ENCODE assay signal across 1 cellular context in genomic region chr19:3471954-3472655, GRCh38.
TF ChIP-seq lines count a peak whose summit lies in the region.

No MANE protein-coding gene starts in this region.

TF ChIP-seq in HEK293, 187 proteins besides CTCF, POLR2A, EP300 and RAD21 (continued from another document and continues in another):
- TF ChIP-seq PRDM4 (tag by site-specific recombination; IDR thresholded peaks at IDR 0.05) (no peak), ZNF549 (tag by site-specific recombination; IDR thresholded peaks at IDR 0.05) (no peak), ZNF24 (tag by site-specific recombination; IDR thresholded peaks at IDR 0.05) (no peak), ZNF544 (tag by site-specific recombination; IDR thresholded peaks at IDR 0.05) (no peak), ZNF529 (tag by site-specific recombination; IDR thresholded peaks at IDR 0.05; ENCODE audit: insufficient replicate concordance) (no peak), KLF7 (tag by site-specific recombination; IDR thresholded peaks at IDR 0.05; ENCODE audit: borderline replicate concordance) (no peak), ZNF768 (tag by site-specific recombination; IDR thresholded peaks at IDR 0.05) (no peak), ZNF398 (tag by site-specific recombination; IDR thresholded peaks at IDR 0.05) (peak; percentile 6; the same call in 1 of the 2 replicates), ZNF280D (tag by site-specific recombination; IDR thresholded peaks at IDR 0.05) (no peak), SP3 (tag by site-specific recombination; IDR thresholded peaks at IDR 0.05) (no peak), INSM2 (tag by site-specific recombination; IDR thresholded peaks at IDR 0.05) (no peak), EGR2 (tag by site-specific recombination; IDR thresholded peaks at IDR 0.05; ENCODE audit: low read depth) (peak; percentile 32; the same call in 1 of the 2 replicates), ZNF560 (tag by site-specific recombination; IDR thresholded peaks at IDR 0.05; ENCODE audit: borderline replicate concordance) (no peak), ZNF530 (tag by site-specific recombination; IDR thresholded peaks at IDR 0.05; ENCODE audit: low read depth) (no peak), ZNF311 (tag by site-specific recombination; IDR thresholded peaks at IDR 0.05; ENCODE audit: borderline replicate concordance) (no peak), ZNF26 (tag by site-specific recombination; IDR thresholded peaks at IDR 0.05) (no peak), ZNF146 (tag by site-specific recombination; IDR thresholded peaks at IDR 0.05) (no peak), GLI4 (tag by site-specific recombination; IDR thresholded peaks at IDR 0.05) (no peak), ZNF518A (tag by site-specific recombination; conservative IDR thresholded peaks at IDR 0.05; ENCODE audit: low read depth) (no peak), PBX3 (CRISPR knock-in tag; IDR thresholded peaks at IDR 0.05) (no peak), ZNF16 (tag by site-specific recombination; IDR thresholded peaks at IDR 0.05; ENCODE audit: low read depth) (no peak), ZNF132 (tag by site-specific recombination; IDR thresholded peaks at IDR 0.05; ENCODE audit: borderline replicate concordance) (no peak), ZNF621 (tag by site-specific recombination; IDR thresholded peaks at IDR 0.05) (no peak), ZNF274 (IDR thresholded peaks at IDR 0.05; ENCODE audit: low read length) (no peak), ZNF274 (tag by site-specific recombination; IDR thresholded peaks at IDR 0.05; ENCODE audit: borderline replicate concordance) (no peak), ZNF266 (tag by site-specific recombination; IDR thresholded peaks at IDR 0.05; ENCODE audit: low read depth) (no peak), ZNF280C (tag by site-specific recombination; IDR thresholded peaks at IDR 0.05) (no peak), ZNF677 (tag by site-specific recombination; IDR thresholded peaks at IDR 0.05) (no peak), ZNF501 (tag by site-specific recombination; IDR thresholded peaks at IDR 0.05) (no peak), ZNF155 (tag by site-specific recombination; IDR thresholded peaks at IDR 0.05) (no peak), SP7 (tag by site-specific recombination; IDR thresholded peaks at IDR 0.05) (peak; percentile 17; the same call in 1 of the 2 replicates), ZNF184 (tag by site-specific recombination; IDR thresholded peaks at IDR 0.05) (no peak), ZNF335 (tag by site-specific recombination; conservative IDR thresholded peaks at IDR 0.05) (no peak), OVOL3 (tag by site-specific recombination; IDR thresholded peaks at IDR 0.05) (no peak), ZNF610 (tag by site-specific recombination; IDR thresholded peaks at IDR 0.05; ENCODE audit: borderline replicate concordance) (no peak), ZNF488 (tag by site-specific recombination; IDR thresholded peaks at IDR 0.05) (no peak), ZNF350 (tag by site-specific recombination; IDR thresholded peaks at IDR 0.05) (no peak), ZNF76 (tag by site-specific recombination; IDR thresholded peaks at IDR 0.05; ENCODE audit: borderline replicate concordance, low read depth) (no peak), ZNF654 (tag by site-specific recombination; IDR thresholded peaks at IDR 0.05; ENCODE audit: low read depth) (peak; percentile 73), GLIS2 (tag by site-specific recombination; IDR thresholded peaks at IDR 0.05) (no peak), ZNF624 (tag by site-specific recombination; IDR thresholded peaks at IDR 0.05) (no peak), IKZF3 (tag by site-specific recombination; IDR thresholded peaks at IDR 0.05) (no peak), ZNF221 (tag by site-specific recombination; IDR thresholded peaks at IDR 0.05; ENCODE audit: borderline replicate concordance) (no peak), ZNF837 (tag by site-specific recombination; IDR thresholded peaks at IDR 0.05) (no peak), ZBTB1 (tag by site-specific recombination; IDR thresholded peaks at IDR 0.05) (no peak)
